In the genomic region with DNA sequence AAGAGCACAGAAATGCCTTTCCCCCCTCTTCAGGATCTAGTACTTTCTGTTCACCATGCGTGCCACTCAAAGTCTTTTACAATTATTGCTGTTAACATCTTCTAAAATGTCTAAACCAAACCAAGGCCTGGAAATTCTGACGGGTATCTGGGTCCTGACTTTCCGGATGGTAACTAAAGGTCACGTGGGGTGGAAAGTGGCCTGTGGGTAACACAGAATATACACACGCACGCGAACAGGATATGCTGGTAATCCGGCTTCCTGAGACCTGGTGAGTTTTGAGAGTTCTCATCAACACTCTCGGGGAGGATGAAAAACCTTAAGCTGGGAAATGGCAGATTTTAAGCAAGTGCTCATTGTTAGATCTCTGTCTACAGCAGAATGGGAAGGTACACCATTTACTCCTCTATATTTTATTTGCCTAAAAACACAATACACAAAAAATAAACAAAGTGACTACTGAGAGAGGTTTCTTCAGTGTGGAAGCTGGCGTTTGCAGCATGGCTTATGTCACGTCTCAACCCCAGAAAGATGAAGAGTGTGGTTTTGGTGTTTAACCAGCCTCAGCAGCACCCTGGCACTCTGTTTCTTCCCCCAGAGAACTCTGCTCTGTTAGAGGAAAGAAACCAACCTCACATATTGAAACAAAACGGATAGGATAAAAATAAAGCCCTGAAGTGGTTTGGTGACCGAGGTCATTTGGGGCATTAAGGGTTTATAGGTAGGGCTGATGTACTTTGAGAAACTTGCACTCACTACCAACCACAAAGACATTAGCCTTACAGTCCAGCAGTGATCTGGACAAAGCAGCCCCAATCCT, we compare ENCODE assay signal across 9 cellular contexts. TPM values are rescaled to one million over a fixed set of nuclear protein-coding genes. Genes with fewer than 3 reads are reported as not detected.
A peak's percentile ranks its signal among the peaks of the same experiment; 100 is the strongest.
DNase-seq lines count a peak whose midpoint lies in the region; ATAC-seq and TF ChIP-seq lines count a peak whose summit lies in the region.
"Had no signal": no experiment of that assay in that cellular context is flagged by ENCODE, and none has a peak within 500 bp of the region (broad histone marks: within the 10 kb centered on the region; RNA-seq: fewer than 3 reads in every experiment).

No MANE protein-coding gene starts in this region.

- no peaks in the 10 kb centered on the region for H4K20me1 ChIP-seq in osteoblast (ENCODE audit: insufficient read depth, low read length)

- no peaks in the 10 kb centered on the region for H3K27me3 ChIP-seq in osteoblast (ENCODE audit: insufficient read depth, low read length)
- H3K27me3 ChIP-seq: breast epithelium had no signal

- H3K4me2 ChIP-seq in osteoblast (ENCODE audit: insufficient read depth, low read length), result no peak overlapping the region

- peak; percentile 78 for ATAC-seq in GM21423 (IDR thresholded peaks at IDR 0.05; ENCODE audit: unreplicated experiment)
- ATAC-seq in left lobe of liver, result no peak

- no peaks in the 10 kb centered on the region for H3K9me3 ChIP-seq in osteoblast (ENCODE audit: low read depth, low read length)
- H3K9me3 ChIP-seq: breast epithelium had no signal

- DNase-seq in CD1c-positive myeloid dendritic cell (ENCODE audit: extremely low spot score) (peak; percentile 73), MV-4-11 (lab: John Stamatoyannopoulos, UW) (peak; percentile 92), NCI-H1694 (lab: John Stamatoyannopoulos, UW) (no peak), osteoblast (ENCODE audit: insufficient read length, low spot score, missing footprints) (no peak), left lobe of liver (ENCODE audit: low spot score) (no peak)
- peak; percentile 82 for DNase-seq in activated gamma-delta T cell treated with anti-CD3 and anti-CD28 coated beads, Interleukin-2, amount 50 U/mL, for 16 hours (ENCODE audit: low read depth)
- peak; percentile 52 to 80 (median 72) for DNase-seq in stimulated activated CD4-positive, alpha-beta T cell treated with anti-CD3 and anti-CD28 coated beads, Interleukin-1b, Interleukin-23, amount 100 ng/mL, for 24 hours (ENCODE audit: low read depth in 4 of 4, low spot score in 1 of 4)

- peaks cover 28% of the 10 kb centered on the region for H3K4me1 ChIP-seq in osteoblast (ENCODE audit: insufficient read depth, low read length)

- no peak overlapping the region for H2AFZ ChIP-seq in osteoblast (ENCODE audit: low read length)

- H3K4me3 ChIP-seq in osteoblast (ENCODE audit: insufficient read depth, low read length), result no peak overlapping the region
- H3K4me3 ChIP-seq: breast epithelium had no signal

- no peak overlapping the region for H3K27ac ChIP-seq in osteoblast (ENCODE audit: low read depth, low read length)

- peaks cover 12% of the 10 kb centered on the region for H3K36me3 ChIP-seq in osteoblast (ENCODE audit: insufficient read depth, low read length)
- H3K36me3 ChIP-seq: breast epithelium had no signal

- no peak for TF ChIP-seq CTCF in osteoblast (IDR thresholded peaks at IDR 0.05; ENCODE audit: extremely low read depth, low read depth, low read length)

- peaks cover 10% of the 10 kb centered on the region for H3K79me2 ChIP-seq in osteoblast (ENCODE audit: insufficient read depth, low read length)

RNA-seq across cellular contexts. Expression of a gene that starts 37.3 kb away (rescaled TPM):
- total RNA-seq in osteoblast (35.9 and 42.7 TPM in 2 replicates), left lobe of liver (10.3 TPM)

RNA-seq across cellular contexts. Expression of a gene that starts 37.5 kb away (rescaled TPM):
- total RNA-seq in osteoblast (20.6 and 22.4 TPM in 2 replicates), left lobe of liver (5.1 TPM)

Comparison
In these comparisons a context has a peak if more than half of its experiments do, and no peak if none do; other contexts are left out.
1. DNase-seq: peak in CD1c-positive myeloid dendritic cell (single experiment), MV-4-11 (single experiment), activated gamma-delta T cell treated with anti-CD3 and anti-CD28 coated beads, Interleukin-2, amount 50 U/mL, for 16 hours (single experiment) and stimulated activated CD4-positive, alpha-beta T cell treated with anti-CD3 and anti-CD28 coated beads, Interleukin-1b, Interleukin-23, amount 100 ng/mL, for 24 hours (4 of 4); none in NCI-H1694 (single experiment), osteoblast (single experiment) and left lobe of liver (single experiment).